In the genomic region with DNA sequence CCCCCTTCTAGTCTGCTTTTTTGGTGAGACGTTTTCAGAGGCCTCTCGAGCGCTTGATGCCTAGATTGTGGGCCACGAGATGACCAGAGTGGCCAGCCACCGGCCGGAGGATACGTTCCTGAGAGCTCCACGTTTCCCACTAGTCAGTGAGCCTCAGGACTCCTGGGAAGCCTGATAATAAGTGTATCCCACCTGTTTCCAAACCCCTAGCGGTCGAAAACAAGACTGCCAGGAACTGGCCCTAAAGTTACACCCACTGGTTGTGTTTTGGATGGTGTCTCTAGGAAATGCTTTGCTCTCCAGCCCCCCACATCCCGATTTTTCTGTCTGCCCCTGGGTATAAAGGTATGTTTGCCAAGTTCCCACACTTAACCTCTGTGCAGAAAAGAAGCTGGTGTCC, we compare ENCODE assay signal across 11 cellular contexts. TPM values are rescaled to one million over a fixed set of nuclear protein-coding genes. Genes with fewer than 3 reads are reported as not detected.
DNase-seq lines count a peak whose midpoint lies in the region; ATAC-seq, FAIRE-seq and TF ChIP-seq lines count a peak whose summit lies in the region.
"Had no signal": no experiment of that assay in that cellular context is flagged by ENCODE, and none has a peak within 500 bp of the region (broad histone marks: within the 10 kb centered on the region; RNA-seq: fewer than 3 reads in every experiment).

No MANE protein-coding gene starts in this region.

- H3K27me3 ChIP-seq in small intestine (ENCODE audit: control insufficient read depth in 2 of 2, insufficient read depth in 2 of 2, low read length in 2 of 2) (no peaks in the 10 kb centered on the region), esophagus squamous epithelium (no peaks in the 10 kb centered on the region)

- intact Hi-C loops in esophagus squamous epithelium (cut with DNase I), result no loop called here

- H3K36me3 ChIP-seq in small intestine (ENCODE audit: control insufficient read depth in 2 of 2, insufficient read depth in 2 of 2, low read length in 2 of 2) (no peaks in the 10 kb centered on the region), esophagus squamous epithelium (no peaks in the 10 kb centered on the region)

- peak overlapping the region; percentile 41 for H3K27ac Mint-ChIP-seq in activated CD4-positive, alpha-beta T cell treated with anti-CD3 and anti-CD28 coated beads, Interleukin-2, amount 10 ng/mL, durations not matched to agents 7 days and 5 days

- WGBS in small intestine, 3 donors, result 54 to 66% (median 65%) methylated on average over 11 of the region's 11 CpGs
- WGBS in esophagus squamous epithelium, 2 donors, result 42 to 79% methylated on average over 3 to 5 of the region's 11 CpGs

- POLR2A ChIA-PET in activated CD4-positive, alpha-beta T cell treated with anti-CD3 and anti-CD28 coated beads, Interleukin-2, amount 10 ng/mL, durations not matched to agents 7 days and 5 days (lab: Charles Lee), result no interaction called here

- H3K4me1 ChIP-seq in small intestine (ENCODE audit: control insufficient read depth in 2 of 2, insufficient read depth in 1 of 2, low read depth in 1 of 2, low read length in 1 of 2) (no peaks in the 10 kb centered on the region), esophagus squamous epithelium (peaks cover 0 to 6% (median 0%) of the 10 kb centered on the region in 3 donors)

- CTCF ChIA-PET in activated CD4-positive, alpha-beta T cell treated with anti-CD3 and anti-CD28 coated beads, Interleukin-2, amount 10 ng/mL, durations not matched to agents 7 days and 5 days (lab: Charles Lee), result interaction anchor here (0.9 to 1.3 kb wide), 2 partner anchors 48 to 153 kb away, joined by 3 to 7 read pairs; no protein-coding TSS in a partner anchor

- no peak for TF ChIP-seq POLR2A in esophagus squamous epithelium (IDR thresholded peaks at IDR 0.05)

- peaks cover 7% of the 10 kb centered on the region for H3K4me1 Mint-ChIP-seq in activated CD4-positive, alpha-beta T cell treated with anti-CD3 and anti-CD28 coated beads, Interleukin-2, amount 10 ng/mL, durations not matched to agents 7 days and 5 days

- H3K4me3 Mint-ChIP-seq in activated CD4-positive, alpha-beta T cell treated with anti-CD3 and anti-CD28 coated beads, Interleukin-2, amount 10 ng/mL, durations not matched to agents 7 days and 5 days, result no peak overlapping the region

- no peaks in the 10 kb centered on the region for H3K27me3 Mint-ChIP-seq in activated CD4-positive, alpha-beta T cell treated with anti-CD3 and anti-CD28 coated beads, Interleukin-2, amount 10 ng/mL, durations not matched to agents 7 days and 5 days

- no peak for FAIRE-seq in small intestine (lab: Jason Lieb, UNC)

- no peak for ATAC-seq in HG03457 (IDR thresholded peaks at IDR 0.05; ENCODE audit: unreplicated experiment)

- H3K4me3 ChIP-seq in fibroblast of the aortic adventitia (ENCODE audit: low read depth, low read length) (no peak overlapping the region), small intestine (ENCODE audit: low read depth in 1 of 2, low read length in 2 of 2) (no peak overlapping the region), esophagus squamous epithelium (no peak overlapping the region)

- no peak for DNase-seq in activated CD4-positive, alpha-beta T cell treated with anti-CD3 and anti-CD28 coated beads, Interleukin-2, amount 10 ng/mL, durations not matched to agents 7 days and 5 days
- DNase-seq in activated CD4-positive, alpha-beta T cell treated with anti-CD3 and anti-CD28 coated beads for 48 hours, result no peak
- DNase-seq in RPMI7951 (ENCODE audit: low read depth) (peak; percentile 18), fibroblast of the aortic adventitia (ENCODE audit: low read depth) (no peak), small intestine (peak; percentile 1), esophagus squamous epithelium (lab: John Stamatoyannopoulos, UW) (no peak)
- no peak for DNase-seq in effector CD8-positive, alpha-beta T cell (lab: John Stamatoyannopoulos, UW)
- DNase-seq: ACHN, NCI-H187 treated with DMSO at 0.1 percent for 48 hours had no signal

- H3K36me3 Mint-ChIP-seq in activated CD4-positive, alpha-beta T cell treated with anti-CD3 and anti-CD28 coated beads, Interleukin-2, amount 10 ng/mL, durations not matched to agents 7 days and 5 days (ENCODE audit: low read depth), result no peaks in the 10 kb centered on the region

- H3K9me3 Mint-ChIP-seq in activated CD4-positive, alpha-beta T cell treated with anti-CD3 and anti-CD28 coated beads, Interleukin-2, amount 10 ng/mL, durations not matched to agents 7 days and 5 days, result no peaks in the 10 kb centered on the region

- peak; percentile 38 for TF ChIP-seq CTCF in fibroblast of the aortic adventitia (IDR thresholded peaks at IDR 0.05; ENCODE audit: insufficient read depth, low read length)
- TF ChIP-seq CTCF in esophagus squamous epithelium (IDR thresholded peaks at IDR 0.05), result no peak

- H3K27ac ChIP-seq in small intestine (ENCODE audit: low read depth in 1 of 2, low read length in 1 of 2) (no peak overlapping the region), esophagus squamous epithelium (no peak overlapping the region)

- H3K9me3 ChIP-seq in small intestine (ENCODE audit: control insufficient read depth, low read depth) (no peaks in the 10 kb centered on the region), esophagus squamous epithelium (no peaks in the 10 kb centered on the region)

RNA-seq across cellular contexts. Expression of a gene that starts 4.6 kb away (rescaled TPM):
- total RNA-seq in activated CD4-positive, alpha-beta T cell treated with anti-CD3 and anti-CD28 coated beads, Interleukin-2, amount 10 ng/mL, durations not matched to agents 7 days and 5 days, result not detected
- not detected in 2 replicates for total RNA-seq in RPMI7951 (2014; rRNA removed; shearing (Covaris generic))
- total RNA-seq in fibroblast of the aortic adventitia (ENCODE audit: low replicate concordance) (not detected in 2 replicates), esophagus squamous epithelium (not detected)
- polyA plus RNA-seq in small intestine, result not detected
- total RNA-seq: dermis microvascular lymphatic vessel endothelial cell had no signal

RNA-seq across cellular contexts. Expression of a gene that starts 31.0 kb away (rescaled TPM):
- total RNA-seq in activated CD4-positive, alpha-beta T cell treated with anti-CD3 and anti-CD28 coated beads, Interleukin-2, amount 10 ng/mL, durations not matched to agents 7 days and 5 days, result not detected
- total RNA-seq in RPMI7951 (2014; rRNA removed; shearing (Covaris generic)), result 0.29 TPM in 1 of 2 replicates, not detected in the other
- total RNA-seq in fibroblast of the aortic adventitia (ENCODE audit: low replicate concordance) (not detected in 2 replicates), esophagus squamous epithelium (under 1 TPM in 1 of 4 donors, not detected in 3; 0.19 TPM)
- under 1 TPM in 1 of 3 donors, not detected in 2; 0.34 TPM for polyA plus RNA-seq in small intestine
- total RNA-seq: dermis microvascular lymphatic vessel endothelial cell had no signal

Comparison
In these comparisons a context has a peak if more than half of its experiments do, and no peak if none do; other contexts are left out.
1. DNase-seq: peak in RPMI7951 (single experiment) and small intestine (single experiment); none in activated CD4-positive, alpha-beta T cell treated with anti-CD3 and anti-CD28 coated beads, Interleukin-2, amount 10 ng/mL, durations not matched to agents 7 days and 5 days (single experiment), activated CD4-positive, alpha-beta T cell treated with anti-CD3 and anti-CD28 coated beads for 48 hours (single experiment), fibroblast of the aortic adventitia (single experiment), esophagus squamous epithelium (single experiment) and effector CD8-positive, alpha-beta T cell (single experiment).